Comparison of ENCODE assay signal across 9 cellular contexts in the genomic region with DNA sequence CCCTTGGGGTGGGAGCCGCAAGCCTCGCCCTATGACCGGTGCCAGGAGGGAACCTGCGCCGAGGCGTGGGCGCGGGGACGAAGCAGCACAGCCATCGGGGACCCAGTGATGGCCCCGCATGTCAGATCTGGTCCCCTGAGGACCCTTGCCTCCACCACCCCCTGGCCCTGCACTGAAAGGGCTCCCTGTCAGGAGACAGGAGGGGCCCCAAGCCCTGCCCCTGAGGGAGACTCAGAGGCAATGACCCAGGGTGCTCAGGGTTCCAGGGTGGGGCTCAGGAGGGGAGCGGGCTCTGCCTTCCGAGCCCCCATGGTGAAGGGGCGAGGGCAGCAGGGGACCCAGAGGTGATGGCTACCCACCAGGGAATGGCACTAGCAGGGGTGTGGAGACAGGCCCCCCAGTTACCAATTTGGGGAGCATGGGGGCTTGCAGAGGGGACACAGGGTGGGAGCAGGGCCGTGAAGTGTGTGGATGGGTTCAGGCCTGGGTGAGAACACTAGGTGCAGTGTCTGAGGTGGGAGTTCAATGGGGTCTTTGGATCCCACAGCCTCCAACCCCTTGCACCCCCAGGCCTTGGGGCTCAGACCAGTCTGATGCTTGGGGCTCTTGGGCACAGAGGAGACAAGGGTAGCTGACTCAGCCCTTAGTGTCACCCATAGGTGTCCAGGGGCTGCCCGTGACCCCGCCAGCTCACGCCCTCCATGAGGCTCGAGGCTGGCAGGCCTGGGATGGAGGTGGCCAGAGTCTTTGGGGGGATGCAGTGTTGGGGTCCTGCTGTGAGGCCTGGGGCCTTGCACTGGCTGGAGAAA. TPM values are rescaled to one million over a fixed set of nuclear protein-coding genes. Genes with fewer than 3 reads are reported as not detected.
DNase-seq lines count a peak whose midpoint lies in the region; ATAC-seq and TF ChIP-seq lines count a peak whose summit lies in the region.
"Had no signal": no experiment of that assay in that cellular context is flagged by ENCODE, and none has a peak within 500 bp of the region (broad histone marks: within the 10 kb centered on the region; RNA-seq: fewer than 3 reads in every experiment).

No MANE protein-coding gene starts in this region.

- H3K27ac ChIP-seq in heart right ventricle: peak overlapping the region in 1 of 10 donors; percentile 56
- H3K27ac ChIP-seq in vagina: no peak overlapping the region

- H3K9me3 ChIP-seq in heart right ventricle: no peaks in the 10 kb centered on the region
- no peaks in the 10 kb centered on the region for H3K9me3 ChIP-seq in vagina

- CTCF ChIA-PET in MCF 10A (lab: Yijun Ruan, JAX): no interaction called here

- ATAC-seq in heart right ventricle (no peak), Right ventricle myocardium superior (ENCODE audit: poor library complexity) (no peak)

- peak overlapping the region; percentile 39 for H3K27ac Mint-ChIP-seq in MCF 10A (ENCODE audit: low read depth, unreplicated experiment)
- H3K27ac Mint-ChIP-seq in mesothelial cell of epicardium: no peak overlapping the region

- BruUV-seq in MCF 10A (replicated peaks; lab: Mats Ljungman, UMichigan): no TSS peak

- peaks cover 0 to 12% (median 6%) of the 10 kb centered on the region in 9 donors for H3K36me3 ChIP-seq in heart right ventricle
- H3K36me3 ChIP-seq in vagina: peaks cover 0 to 10% of the 10 kb centered on the region in 2 donors

- intact Hi-C loops in heart right ventricle (cut with DNase I): loop anchor here in 1 of 10 donors (10.0 kb wide), 1 partner anchor 87 kb away; a partner anchor contains a TSS
- intact Hi-C loops in Right ventricle myocardium superior (cut with DNase I): no loop called here
- intact Hi-C loops in MCF 10A (cut with micrococcal nuclease): no loop called here
- intact Hi-C loops in vagina (cut with DNase I): no loop called here

- no peak for TF ChIP-seq CTCF in heart right ventricle (IDR thresholded peaks at IDR 0.05)
- no peak for TF ChIP-seq CTCF in MCF 10A (IDR thresholded peaks at IDR 0.05; ENCODE audit: unreplicated experiment)
- no peak for TF ChIP-seq CTCF in mesothelial cell of epicardium (IDR thresholded peaks at IDR 0.05; ENCODE audit: unreplicated experiment)
- TF ChIP-seq CTCF in vagina (IDR thresholded peaks at IDR 0.05): no peak

- H3K9me3 Mint-ChIP-seq in MCF 10A (ENCODE audit: unreplicated experiment): no peaks in the 10 kb centered on the region
- no peaks in the 10 kb centered on the region for H3K9me3 Mint-ChIP-seq in mesothelial cell of epicardium

- H3K4me1 ChIP-seq in heart right ventricle: peaks cover 15 to 41% (median 35%) of the 10 kb centered on the region in 9 donors
- H3K4me1 ChIP-seq in vagina: peaks cover 42% of the 10 kb centered on the region

- 48 to 56% methylated on average over 18 to 19 of the region's 19 CpGs for WGBS in heart right ventricle, 2 donors

- H3K4me3 ChIP-seq in heart right ventricle (peak overlapping the region in 9 of 10 donors; percentile 4 to 86 (median 76)), vagina (peak overlapping the region; percentile 61 to 91)

- H3K36me3 Mint-ChIP-seq in MCF 10A (ENCODE audit: insufficient read depth, unreplicated experiment): peaks cover 23% of the 10 kb centered on the region
- H3K36me3 Mint-ChIP-seq in mesothelial cell of epicardium: peaks cover 1% of the 10 kb centered on the region

- H3K27me3 ChIP-seq in heart right ventricle (peaks cover 0 to 25% (median 14%) of the 10 kb centered on the region in 7 donors), vagina (no peaks in the 10 kb centered on the region)

- no peaks in the 10 kb centered on the region for H3K4me1 Mint-ChIP-seq in MCF 10A (ENCODE audit: insufficient read depth, unreplicated experiment)
- H3K4me1 Mint-ChIP-seq in mesothelial cell of epicardium: peaks cover 8% of the 10 kb centered on the region

- DNase-seq in heart right ventricle (no peak), Right ventricle myocardium superior (no peak), MCF 10A (ENCODE audit: unreplicated experiment) (no peak), mesothelial cell of epicardium (ENCODE audit: low spot score in 2 of 2, unreplicated experiment in 2 of 2) (no peak), vagina (ENCODE audit: extremely low spot score in 2 of 2) (no peak), NCI-H2029 (lab: John Stamatoyannopoulos, UW) (no peak)
- no peak for DNase-seq in central memory CD4-positive, alpha-beta T cell
- DNase-seq in activated effector memory CD4-positive, alpha-beta T cell treated with anti-CD3 and anti-CD28 coated beads, Interleukin-2, amount 50 U/mL, for 16 hours: no peak
- DNase-seq: KBM-7 had no signal

- H3K27me3 Mint-ChIP-seq in MCF 10A (ENCODE audit: insufficient read depth, unreplicated experiment) (no peaks in the 10 kb centered on the region), mesothelial cell of epicardium (ENCODE audit: low read depth) (peaks cover 11% of the 10 kb centered on the region)

- H3K4me3 Mint-ChIP-seq in MCF 10A (ENCODE audit: unreplicated experiment) (peak overlapping the region; percentile 53), mesothelial cell of epicardium (peak overlapping the region; percentile 46)

- no peak for TF ChIP-seq POLR2A in vagina (IDR thresholded peaks at IDR 0.05)

- POLR2A ChIA-PET in MCF 10A (lab: Yijun Ruan, JAX): interaction anchor here (0.5 to 1.4 kb wide), 4 partner anchors 32 to 291 kb away, joined by 3 read pairs; no protein-coding TSS in a partner anchor

RNA-seq across cellular contexts. Expression of a gene that starts 0.5 kb away (rescaled TPM):
- total RNA-seq in heart right ventricle (under 1 TPM in 8 of 10 donors, not detected in 2; 0.13 to 0.49 (median 0.19) TPM), Right ventricle myocardium superior (0.13 TPM), MCF 10A (2022) (0.54 and 0.75 TPM in 2 replicates), mesothelial cell of epicardium (3.0 to 3.4 TPM (median 3.2 TPM) in 3 replicates), vagina (0.49 TPM)
- under 1 TPM; 0.26 to 0.37 TPM for polyA plus RNA-seq in heart right ventricle

RNA-seq across cellular contexts. Expression of a gene that starts 2.5 kb away (rescaled TPM):
- total RNA-seq in heart right ventricle (10 to 100 TPM; 44.7 to 61.1 (median 54.5) TPM), Right ventricle myocardium superior (60.5 TPM), MCF 10A (2022) (115 and 123 TPM in 2 replicates), mesothelial cell of epicardium (35.1 to 41.5 TPM (median 39.3 TPM) in 3 replicates), vagina (53.5 TPM)
- 100 to 1,000 TPM; 107 to 132 TPM for polyA plus RNA-seq in heart right ventricle

RNA-seq across cellular contexts. Expression of a gene that starts 22.7 kb away (rescaled TPM):
- total RNA-seq in heart right ventricle (under 1 TPM in 8 of 10 donors, not detected in 2; 0.30 to 0.72 (median 0.45) TPM), Right ventricle myocardium superior (0.22 TPM), MCF 10A (2022) (6.1 and 8.0 TPM in 2 replicates), mesothelial cell of epicardium (16.5 to 17.4 TPM (median 16.6 TPM) in 3 replicates), vagina (1.7 TPM)
- 1 to 10 TPM in 1 of 2 donors, under 1 TPM in 1; 0.41 to 1.4 TPM for polyA plus RNA-seq in heart right ventricle

RNA-seq across cellular contexts. Expression of a gene that starts 22.9 kb away (rescaled TPM):
- 1 to 10 TPM in 9 of 10 donors, under 1 TPM in 1; 0.96 to 4.0 (median 2.1) TPM for total RNA-seq in heart right ventricle
- 10 to 100 TPM in 1 of 2 donors, 1 to 10 TPM in 1; 6.9 to 14.2 TPM for polyA plus RNA-seq in heart right ventricle
- 4.4 TPM for total RNA-seq in Right ventricle myocardium superior
- total RNA-seq in MCF 10A (2022): 11.4 and 13.3 TPM in 2 replicates
- total RNA-seq in mesothelial cell of epicardium: 29.3 to 32.3 TPM (median 32.1 TPM) in 3 replicates
- 14.7 TPM for total RNA-seq in vagina

RNA-seq across cellular contexts. Expression of a gene that starts 30.8 kb away (rescaled TPM):
- total RNA-seq in heart right ventricle (100 to 1,000 TPM; 118 to 221 (median 153) TPM), Right ventricle myocardium superior (171 TPM), MCF 10A (2022) (288 TPM in 2 replicates), mesothelial cell of epicardium (81.7 to 89.4 TPM (median 83.2 TPM) in 3 replicates), vagina (252 TPM)
- 100 to 1,000 TPM in 1 of 2 donors, 10 to 100 TPM in 1; 37.4 to 189 TPM for polyA plus RNA-seq in heart right ventricle
